36 cellular contexts compared by ENCODE assay signal in genomic region chr17:70519300-70519699, GRCh38.
A peak's percentile ranks its signal among the peaks of the same experiment; 100 is the strongest.
DNase-seq lines count a peak whose midpoint lies in the region; ATAC-seq, FAIRE-seq and TF ChIP-seq lines count a peak whose summit lies in the region.
"Had no signal": no experiment of that assay in that cellular context is flagged by ENCODE, and none has a peak within 500 bp of the region (broad histone marks: within the 10 kb centered on the region; RNA-seq: fewer than 3 reads in every experiment).

No MANE protein-coding gene starts in this region.

- H4K20me1 ChIP-seq in HepG2 (ENCODE audit: insufficient read depth, low read length) (no peaks in the 10 kb centered on the region), GM23338 (replicated peaks; ENCODE audit: insufficient read depth) (no peaks in the 10 kb centered on the region), GM12878 (ENCODE audit: control insufficient read depth, insufficient read depth) (no peaks in the 10 kb centered on the region), osteoblast (ENCODE audit: insufficient read depth, low read length) (no peaks in the 10 kb centered on the region)
- H4K20me1 ChIP-seq: BLaER1; BLaER1 treated with 17β-estradiol and CSF1 and Interleukin-3, amounts not matched to agents 10 nM and 100 nM had no signal

- TF ChIP-seq POLR2A in HepG2 (IDR thresholded peaks at IDR 0.05; ENCODE audit: insufficient read depth in 1 of 2, low read depth in 2 of 2, low read length in 2 of 2) (no peak), right lobe of liver (IDR thresholded peaks at IDR 0.05) (no peak), GM12878 (IDR thresholded peaks at IDR 0.05; ENCODE audit: low read depth, low read length) (no peak)

- no peaks in the 10 kb centered on the region for H3K27me3 Mint-ChIP-seq in GM23338 (ENCODE audit: insufficient read depth, low read depth, poor library complexity)
- no peaks in the 10 kb centered on the region for H3K27me3 Mint-ChIP-seq in endothelial cell (ENCODE audit: unreplicated experiment)
- H3K27me3 Mint-ChIP-seq in CD14-positive monocyte (ENCODE audit: low read depth in 3 of 3) = peaks cover 0 to 4% (median 1%) of the 10 kb centered on the region in 3 donors
- H3K27me3 Mint-ChIP-seq: B cell; CD4-positive, alpha-beta memory T cell; CD4-positive, alpha-beta T cell; CD4-positive, CD25-positive, alpha-beta regulatory T cell; CD8-positive, alpha-beta memory T cell had no signal

- no peaks in the 10 kb centered on the region for H3K36me3 Mint-ChIP-seq in GM23338 (ENCODE audit: low read depth)
- no peaks in the 10 kb centered on the region for H3K36me3 Mint-ChIP-seq in endothelial cell (ENCODE audit: low read depth, unreplicated experiment)
- H3K36me3 Mint-ChIP-seq in CD14-positive monocyte = no peaks in the 10 kb centered on the region
- H3K36me3 Mint-ChIP-seq: CD4-positive, alpha-beta memory T cell; CD4-positive, CD25-positive, alpha-beta regulatory T cell; CD8-positive, alpha-beta memory T cell; CD8-positive, alpha-beta T cell had no signal

- no peaks in the 10 kb centered on the region for H3F3A ChIP-seq in GM23338 (replicated peaks; ENCODE audit: low read depth)

- POLR2A ChIA-PET in HepG2 (lab: Yijun Ruan, JAX) = no interaction called here
- POLR2A ChIA-PET in GM12878 (lab: Charles Lee) = no interaction called here

- TF ChIP-seq EP300 in HepG2 (IDR thresholded peaks at IDR 0.05; ENCODE audit: low read depth in 2 of 2, low read length in 2 of 2) (no peak), HepG2 (CRISPR knock-in tag; IDR thresholded peaks at IDR 0.05; ENCODE audit: borderline replicate concordance) (no peak), GM12878 (IDR thresholded peaks at IDR 0.05; ENCODE audit: borderline replicate concordance in 1 of 2, control insufficient read depth in 1 of 2, low read depth in 2 of 2, low read length in 2 of 2) (no peak)

- no peaks in the 10 kb centered on the region for H3K9me2 ChIP-seq in GM23338 (ENCODE audit: insufficient read depth)

- in situ Hi-C loops in HepG2 (cut with HindIII; ENCODE audit: extremely low pct_ligation_motif_present, low pct_unique_long_range_greater_than_20kb) (no loop called here), GM12878 (cut with MboI) (no loop called here)

- DNase-seq in HepG2 (ENCODE audit: low spot score) (no peak), right lobe of liver (no peak), GM23338 (ENCODE audit: low spot score) (no peak), GM12878 (ENCODE audit: low read depth, low spot score) (no peak), endothelial cell (ENCODE audit: low spot score) (no peak), CD14-positive monocyte (ENCODE audit: low spot score) (no peak), osteoblast (ENCODE audit: insufficient read length, low spot score, missing footprints) (no peak)
- no peak for DNase-seq in activated T-cell treated with anti-CD3 and anti-CD28 coated beads, Interleukin-2, amount 50 U/mL, for 1 hour
- DNase-seq: 8988T; ACHN; AML-193; BE2C; C1 segment of cervical spinal cord; Caco-2; Calu3; CD4-positive, alpha-beta memory T cell; CD4-positive, alpha-beta T cell; CD4-positive, CD25-positive, alpha-beta regulatory T cell; CD8-positive, alpha-beta memory T cell; CD8-positive, alpha-beta T cell; COR-L47; DMS 273 treated with DMSO at 0.1 percent for 48 hours; DMS153; DMS53; DMS79; DMS79 treated with DMSO at 0.1 percent for 48 hours; DND-41; EL had no signal

- no peak overlapping the region for H3K27ac ChIP-seq in HepG2 (ENCODE audit: extremely low read length, insufficient read depth, low read length)
- H3K27ac ChIP-seq in right lobe of liver = no peak overlapping the region
- H3K27ac ChIP-seq in GM23338 (ENCODE audit: low read depth) = no peak overlapping the region
- H3K27ac ChIP-seq in GM12878 (ENCODE audit: control insufficient read depth, insufficient read depth) = no peak overlapping the region
- no peak overlapping the region for H3K27ac ChIP-seq in osteoblast (ENCODE audit: low read depth, low read length)
- H3K27ac ChIP-seq: 22Rv1; A549; BLaER1; BLaER1 treated with 17β-estradiol and CSF1 and Interleukin-3, amounts not matched to agents 10 nM and 100 nM; C4-2B had no signal

- ATAC-seq in HepG2 = no peak
- no peak for ATAC-seq in right lobe of liver
- ATAC-seq in GM23338 = no peak
- no peak for ATAC-seq in GM12878
- ATAC-seq: A549; CD8-positive, alpha-beta T cell had no signal

- FAIRE-seq in HepG2 (lab: Jason Lieb, UNC) (no peak), GM12878 (lab: Jason Lieb, UNC) (no peak)
- FAIRE-seq: A204.1, A549, D721Med had no signal

- SMC1A ChIA-PET in GM12878 (lab: Charles Lee; ENCODE audit: uncharacterized antibody, unreplicated experiment) = no interaction called here

- intact Hi-C loops in HepG2 (cut with micrococcal nuclease; ENCODE audit: unreplicated experiment) (loop anchor here (10.0 kb wide), 1 partner anchor 1294 kb away; the partner anchor contains the start of gene ABCA10), right lobe of liver (cut with DNase I) (no loop called here), GM12878 (cut with micrococcal nuclease; ENCODE audit: unreplicated experiment) (no loop called here), CD14-positive monocyte (cut with micrococcal nuclease) (no loop called here)

- no peaks in the 10 kb centered on the region for H3K4me1 ChIP-seq in HepG2 (ENCODE audit: insufficient read depth, low read length)
- peaks cover 0 to 8% (median 0%) of the 10 kb centered on the region in 4 donors for H3K4me1 ChIP-seq in right lobe of liver
- peaks cover 6% of the 10 kb centered on the region; the same call in 1 of the 2 replicates for H3K4me1 ChIP-seq in GM23338 (ENCODE audit: insufficient read depth)
- no peaks in the 10 kb centered on the region for H3K4me1 ChIP-seq in GM12878 (ENCODE audit: control insufficient read depth, insufficient read depth, low read length)
- H3K4me1 ChIP-seq in osteoblast (ENCODE audit: insufficient read depth, low read length) = no peaks in the 10 kb centered on the region
- H3K4me1 ChIP-seq: A549, BLaER1 had no signal

- no peak for TF ChIP-seq CTCF in HepG2 (CRISPR knock-in tag; IDR thresholded peaks at IDR 0.05)
- TF ChIP-seq CTCF in right lobe of liver (IDR thresholded peaks at IDR 0.05) = no peak
- TF ChIP-seq CTCF in GM23338 (conservative IDR thresholded peaks at IDR 0.05; ENCODE audit: low read depth in 2 of 2) = no peak
- TF ChIP-seq CTCF in GM12878 (IDR thresholded peaks at IDR 0.05 in 2 of 3, conservative IDR thresholded peaks at IDR 0.05 in 1 of 3; ENCODE audit: control insufficient read depth in 2 of 3, extremely low read depth in 1 of 3, insufficient read depth in 1 of 3, low read depth in 3 of 3, low read length in 3 of 3) = no peak
- no peak for TF ChIP-seq CTCF in endothelial cell (IDR thresholded peaks at IDR 0.05; ENCODE audit: unreplicated experiment)
- no peak for TF ChIP-seq CTCF in CD14-positive monocyte (IDR thresholded peaks at IDR 0.05)
- TF ChIP-seq CTCF in osteoblast (IDR thresholded peaks at IDR 0.05; ENCODE audit: extremely low read depth, low read depth, low read length) = no peak

- CTCF ChIA-PET in HepG2 (lab: Yijun Ruan, JAX; ENCODE audit: low intra/inter-chr PET ratio, low total read pairs) (no interaction called here), GM12878 (lab: Yijun Ruan, JAX) (no interaction called here)

- H3K4me3 Mint-ChIP-seq in GM23338 (no peak overlapping the region), endothelial cell (ENCODE audit: unreplicated experiment) (no peak overlapping the region), CD14-positive monocyte (no peak overlapping the region)
- H3K4me3 Mint-ChIP-seq: B cell; CD4-positive, alpha-beta memory T cell; CD4-positive, alpha-beta T cell; CD4-positive, CD25-positive, alpha-beta regulatory T cell; CD8-positive, alpha-beta memory T cell; CD8-positive, alpha-beta T cell had no signal

- H3K27me3 ChIP-seq in HepG2 (ENCODE audit: control insufficient read depth in 1 of 2, insufficient read depth in 2 of 2, low read length in 2 of 2) (no peaks in the 10 kb centered on the region), right lobe of liver (peaks cover 0 to 4% of the 10 kb centered on the region in 2 donors), GM23338 (ENCODE audit: insufficient read depth) (no peaks in the 10 kb centered on the region), GM12878 (replicated peaks in 1 of 2; ENCODE audit: control insufficient read depth in 2 of 2, insufficient read depth in 2 of 2, low read length in 1 of 2) (no peaks in the 10 kb centered on the region), osteoblast (ENCODE audit: insufficient read depth, low read length) (no peaks in the 10 kb centered on the region)
- H3K27me3 ChIP-seq: BE2C; BLaER1; BLaER1 treated with 17β-estradiol and CSF1 and Interleukin-3, amounts not matched to agents 10 nM and 100 nM had no signal

- no peak overlapping the region for H3K4me3 ChIP-seq in HepG2 (replicated peaks in 1 of 3; ENCODE audit: insufficient read depth in 1 of 3, low read depth in 2 of 3, low read length in 3 of 3)
- H3K4me3 ChIP-seq in right lobe of liver = no peak overlapping the region
- no peak overlapping the region for H3K4me3 ChIP-seq in GM23338
- H3K4me3 ChIP-seq in GM12878 = no peak overlapping the region
- H3K4me3 ChIP-seq in osteoblast (ENCODE audit: insufficient read depth, low read length) = no peak overlapping the region
- H3K4me3 ChIP-seq: A549; BLaER1; BLaER1 treated with 17β-estradiol and CSF1 and Interleukin-3, amounts not matched to agents 10 nM and 100 nM had no signal

- H3K36me3 ChIP-seq in HepG2 (replicated peaks in 1 of 2; ENCODE audit: control insufficient read depth in 1 of 2, insufficient read depth in 2 of 2, low read length in 2 of 2) (no peaks in the 10 kb centered on the region), right lobe of liver (no peaks in the 10 kb centered on the region), GM23338 (ENCODE audit: insufficient read depth) (no peaks in the 10 kb centered on the region), GM12878 (ENCODE audit: control insufficient read depth in 2 of 2, insufficient read depth in 2 of 2, low read length in 1 of 2) (no peaks in the 10 kb centered on the region), osteoblast (ENCODE audit: insufficient read depth, low read length) (no peaks in the 10 kb centered on the region)
- H3K36me3 ChIP-seq: BE2C; BLaER1; BLaER1 treated with 17β-estradiol and CSF1 and Interleukin-3, amounts not matched to agents 10 nM and 100 nM had no signal

- H3K27ac Mint-ChIP-seq in GM23338 (no peak overlapping the region), endothelial cell (ENCODE audit: unreplicated experiment) (peak overlapping the region; percentile 46), CD14-positive monocyte (no peak overlapping the region)
- H3K27ac Mint-ChIP-seq: B cell; CD4-positive, alpha-beta memory T cell; CD4-positive, alpha-beta T cell; CD4-positive, CD25-positive, alpha-beta regulatory T cell; CD8-positive, alpha-beta memory T cell; CD8-positive, alpha-beta T cell had no signal

- H3K9me3 Mint-ChIP-seq in GM23338 = no peaks in the 10 kb centered on the region
- no peaks in the 10 kb centered on the region for H3K9me3 Mint-ChIP-seq in endothelial cell (ENCODE audit: unreplicated experiment)
- H3K9me3 Mint-ChIP-seq in CD14-positive monocyte = peaks cover 0 to 2% (median 0%) of the 10 kb centered on the region in 7 donors
- H3K9me3 Mint-ChIP-seq: CD4-positive, alpha-beta T cell; CD4-positive, CD25-positive, alpha-beta regulatory T cell; CD8-positive, alpha-beta T cell had no signal

- TF ChIP-seq RAD21 in HepG2 (CRISPR knock-in tag; IDR thresholded peaks at IDR 0.05) = no peak
- no peak for TF ChIP-seq RAD21 in GM12878 (IDR thresholded peaks at IDR 0.05; ENCODE audit: insufficient read depth, low read depth, low read length)

- no peak overlapping the region for H2AFZ ChIP-seq in HepG2 (ENCODE audit: low read length)
- peak overlapping the region; percentile 39; the same call in 1 of the 2 replicates for H2AFZ ChIP-seq in GM23338
- H2AFZ ChIP-seq in GM12878 (ENCODE audit: control insufficient read depth, low read depth, low read length) = no peak overlapping the region
- H2AFZ ChIP-seq in osteoblast (ENCODE audit: low read length) = no peak overlapping the region

- RAD21 ChIA-PET in GM12878 (lab: Charles Lee; ENCODE audit: unreplicated experiment) = no interaction called here

- BruUV-seq in HepG2 (replicated peaks; lab: Mats Ljungman, UMichigan) = no TSS peak
- no TSS peak for BruUV-seq in GM12878 (replicated peaks; lab: Mats Ljungman, UMichigan)

- H3K79me2 ChIP-seq in HepG2 (ENCODE audit: insufficient read depth, low read length) (no peaks in the 10 kb centered on the region), GM23338 (replicated peaks; ENCODE audit: insufficient read depth) (no peaks in the 10 kb centered on the region), GM12878 (ENCODE audit: control insufficient read depth, insufficient read depth, low read length) (no peaks in the 10 kb centered on the region), osteoblast (ENCODE audit: insufficient read depth, low read length) (no peaks in the 10 kb centered on the region)

- H3K4me2 ChIP-seq in HepG2 (ENCODE audit: low read depth, low read length) = no peak overlapping the region
- no peak overlapping the region for H3K4me2 ChIP-seq in GM23338
- no peak overlapping the region for H3K4me2 ChIP-seq in GM12878 (ENCODE audit: control insufficient read depth, insufficient read depth)
- H3K4me2 ChIP-seq in osteoblast (ENCODE audit: insufficient read depth, low read length) = no peak overlapping the region
- H3K4me2 ChIP-seq: A549; BLaER1; BLaER1 treated with 17β-estradiol and CSF1 and Interleukin-3, amounts not matched to agents 10 nM and 100 nM had no signal

- WGBS in HepG2 (ENCODE audit: low lambda C conversion rate) = 51% methylated on average over 3 of the region's 3 CpGs
- WGBS in right lobe of liver (ENCODE audit: insufficient coverage, low coverage, low lambda C conversion rate, missing lambda C conversion rate) = 75% methylated on average over 3 of the region's 3 CpGs
- WGBS in GM12878 (ENCODE audit: insufficient coverage, insufficient replicate concordance, low lambda C conversion rate, missing lambda C conversion rate) = 33% methylated on average over 3 of the region's 3 CpGs

- H3K4me1 Mint-ChIP-seq in GM23338 = no peaks in the 10 kb centered on the region; the same call in 2 of the 3 replicates
- H3K4me1 Mint-ChIP-seq in endothelial cell (ENCODE audit: unreplicated experiment) = peaks cover 10% of the 10 kb centered on the region
- H3K4me1 Mint-ChIP-seq in CD14-positive monocyte = peaks cover 13% of the 10 kb centered on the region
- H3K4me1 Mint-ChIP-seq: B cell; CD4-positive, alpha-beta memory T cell; CD4-positive, CD25-positive, alpha-beta regulatory T cell; CD8-positive, alpha-beta memory T cell had no signal

- H3K9me3 ChIP-seq in HepG2 (ENCODE audit: low read length) (peaks cover 60% of the 10 kb centered on the region), right lobe of liver (no peaks in the 10 kb centered on the region), GM12878 (replicated peaks; ENCODE audit: control insufficient read depth, insufficient read depth, low read length) (no peaks in the 10 kb centered on the region), osteoblast (ENCODE audit: low read depth, low read length) (no peaks in the 10 kb centered on the region)
- H3K9me3 ChIP-seq: A549, BE2C, BLaER1, Caco-2 had no signal

- no peak overlapping the region for H3K9ac ChIP-seq in HepG2 (ENCODE audit: insufficient read depth, low read depth, low read length)
- no peak overlapping the region for H3K9ac ChIP-seq in GM12878 (ENCODE audit: control insufficient read depth, insufficient read depth, low read length)
- H3K9ac ChIP-seq: BLaER1; BLaER1 treated with 17β-estradiol and CSF1 and Interleukin-3, amounts not matched to agents 10 nM and 100 nM had no signal
